Comparison of ENCODE assay signal across 28 cellular contexts in genomic region chr1:113190078-113190477, GRCh38.
"Had no signal": no experiment of that assay in that cellular context is flagged by ENCODE, and none has a peak within 500 bp of the region (broad histone marks: within the 10 kb centered on the region; RNA-seq: fewer than 3 reads in every experiment).

No MANE protein-coding gene starts in this region.

- H3K4me3 ChIP-seq: adrenal gland, body of pancreas, esophagus squamous epithelium had no signal

- H3K36me3 ChIP-seq: adrenal gland, esophagus squamous epithelium had no signal

- ATAC-seq: activated CD4-positive, alpha-beta T cell treated with anti-CD3 and anti-CD28 coated beads for 36 hours; activated CD8-positive, alpha-beta memory T cell treated with anti-CD3 and anti-CD28 coated beads, Interleukin-2, amount 10 ng/mL, durations not matched to agents 7 days and 5 days; activated CD8-positive, alpha-beta T cell treated with anti-CD3 and anti-CD28 coated beads, Interleukin-2, amount 10 ng/mL, durations not matched to agents 7 days and 5 days; activated naive CD8-positive, alpha-beta T cell treated with anti-CD3 and anti-CD28 coated beads, Interleukin-2, amount 50 U/mL, for 24 hours; body of pancreas had no signal

- H3K27me3 ChIP-seq: adrenal gland, body of pancreas, esophagus squamous epithelium had no signal

- H3K36me3 Mint-ChIP-seq: activated CD4-positive, alpha-beta memory T cell treated with anti-CD3 and anti-CD28 coated beads for 36 hours; activated CD8-positive, alpha-beta memory T cell treated with anti-CD3 and anti-CD28 coated beads, Interleukin-2, amount 10 ng/mL, durations not matched to agents 7 days and 5 days; activated naive CD8-positive, alpha-beta T cell treated with anti-CD3 and anti-CD28 coated beads for 36 hours had no signal

- H3K27ac Mint-ChIP-seq: activated CD4-positive, alpha-beta memory T cell treated with anti-CD3 and anti-CD28 coated beads for 36 hours; activated CD4-positive, alpha-beta T cell treated with anti-CD3 and anti-CD28 coated beads for 36 hours; activated CD4-positive, alpha-beta T cell treated with anti-CD3 and anti-CD28 coated beads, Interleukin-2, amount 10 ng/mL, durations not matched to agents 24 days and 14 days; activated CD8-positive, alpha-beta memory T cell treated with anti-CD3 and anti-CD28 coated beads, Interleukin-2, amount 10 ng/mL, durations not matched to agents 7 days and 5 days; activated CD8-positive, alpha-beta T cell treated with anti-CD3 and anti-CD28 coated beads, Interleukin-2, amount 10 ng/mL, durations not matched to agents 7 days and 5 days; activated naive CD4-positive, alpha-beta T cell treated with anti-CD3 and anti-CD28 coated beads for 36 hours; activated naive CD4-positive, alpha-beta T cell treated with anti-CD3 and anti-CD28 coated beads, Interleukin-2, amount 50 U/mL, for 24 hours; activated naive CD8-positive, alpha-beta T cell treated with anti-CD3 and anti-CD28 coated beads for 36 hours; activated naive CD8-positive, alpha-beta T cell treated with anti-CD3 and anti-CD28 coated beads, Interleukin-2, amount 50 U/mL, for 24 hours; activated T-helper 1 cell treated with anti-CD3 and anti-CD28 coated beads, Interleukin-12 subunit alpha, Interleukin-12 subunit beta, Interleukin-2, Interleukin-4 antibody, amounts not matched to agents 30 ng/mL and 10 ng/mL and 1 ng/mL, durations not matched to agents 14 hours and 24 hours and 36 hours; activated T-helper 2 cell treated with anti-CD3 and anti-CD28 coated beads, Interferon-gamma antibody, Interleukin-2, Interleukin-4, amounts not matched to agents 10 μg/mL and 5 μg/mL and 100 μg/mL, durations not matched to agents 14 hours and 24 hours and 36 hours; endodermal cell had no signal

- H3K4me3 Mint-ChIP-seq: activated CD4-positive, alpha-beta memory T cell treated with anti-CD3 and anti-CD28 coated beads for 36 hours; activated CD4-positive, alpha-beta T cell treated with anti-CD3 and anti-CD28 coated beads for 36 hours; activated CD4-positive, alpha-beta T cell treated with anti-CD3 and anti-CD28 coated beads, Interleukin-2, amount 10 ng/mL, durations not matched to agents 24 days and 14 days; activated CD8-positive, alpha-beta memory T cell treated with anti-CD3 and anti-CD28 coated beads, Interleukin-2, amount 10 ng/mL, durations not matched to agents 7 days and 5 days; activated CD8-positive, alpha-beta T cell treated with anti-CD3 and anti-CD28 coated beads, Interleukin-2, amount 10 ng/mL, durations not matched to agents 7 days and 5 days; activated naive CD4-positive, alpha-beta T cell treated with anti-CD3 and anti-CD28 coated beads for 36 hours; activated naive CD4-positive, alpha-beta T cell treated with anti-CD3 and anti-CD28 coated beads, Interleukin-2, amount 50 U/mL, for 24 hours; activated naive CD8-positive, alpha-beta T cell treated with anti-CD3 and anti-CD28 coated beads for 36 hours; activated naive CD8-positive, alpha-beta T cell treated with anti-CD3 and anti-CD28 coated beads, Interleukin-2, amount 50 U/mL, for 24 hours; activated T-helper 1 cell treated with anti-CD3 and anti-CD28 coated beads, Interleukin-12 subunit alpha, Interleukin-12 subunit beta, Interleukin-2, Interleukin-4 antibody, amounts not matched to agents 30 ng/mL and 10 ng/mL and 1 ng/mL, durations not matched to agents 14 hours and 24 hours and 36 hours; endodermal cell had no signal

- H3K27ac ChIP-seq: adrenal gland, body of pancreas had no signal

- H3K9me3 Mint-ChIP-seq: activated CD4-positive, alpha-beta memory T cell treated with anti-CD3 and anti-CD28 coated beads for 36 hours; activated naive CD8-positive, alpha-beta T cell treated with anti-CD3 and anti-CD28 coated beads for 36 hours had no signal

- H3K4me1 Mint-ChIP-seq: activated CD4-positive, alpha-beta T cell treated with anti-CD3 and anti-CD28 coated beads, Interleukin-2, amount 10 ng/mL, durations not matched to agents 24 days and 14 days; activated naive CD4-positive, alpha-beta T cell treated with anti-CD3 and anti-CD28 coated beads, Interleukin-2, amount 50 U/mL, for 24 hours; endodermal cell had no signal

- DNase-seq: activated CD4-positive, alpha-beta memory T cell treated with anti-CD3 and anti-CD28 coated beads for 36 hours; activated CD4-positive, alpha-beta T cell treated with anti-CD3 and anti-CD28 coated beads for 36 hours; activated CD4-positive, alpha-beta T cell treated with anti-CD3 and anti-CD28 coated beads, Interleukin-2, amount 10 ng/mL, durations not matched to agents 24 days and 14 days; activated CD4-positive, CD25-positive, alpha-beta regulatory T cell; activated CD4-positive, CD25-positive, alpha-beta regulatory T cell treated with anti-CD3 and anti-CD28 coated beads, Interleukin-2, amount 50 U/mL, for 72 hours; activated CD8-positive, alpha-beta memory T cell treated with anti-CD3 and anti-CD28 coated beads, Interleukin-2, amount 10 ng/mL, durations not matched to agents 7 days and 5 days; activated CD8-positive, alpha-beta memory T cell treated with anti-CD3 and anti-CD28 coated beads, Interleukin-2, amount 50 U/mL, for 4 hours; activated CD8-positive, alpha-beta T cell treated with anti-CD3 and anti-CD28 coated beads, Interleukin-2, amount 10 ng/mL, durations not matched to agents 7 days and 5 days; activated effector memory CD4-positive, alpha-beta T cell treated with anti-CD3 and anti-CD28 coated beads, Interleukin-2, amount 50 U/mL, for 16 hours; activated naive CD4-positive, alpha-beta T cell treated with anti-CD3 and anti-CD28 coated beads for 36 hours; activated naive CD8-positive, alpha-beta T cell treated with anti-CD3 and anti-CD28 coated beads for 36 hours; activated naive CD8-positive, alpha-beta T cell treated with anti-CD3 and anti-CD28 coated beads, Interleukin-2, amount 50 U/mL, for 24 hours; activated T-cell treated with anti-CD3 and anti-CD28 coated beads, Interleukin-2, amount 50 U/mL, for 1 hour; activated T-cell treated with anti-CD3 and anti-CD28 coated beads, Interleukin-2, amount 50 U/mL, for 48 hours; adrenal gland; amygdala; aorta; body of pancreas; effector memory CD4-positive, alpha-beta T cell; endodermal cell; erythroblast; esophagus squamous epithelium; foreskin melanocyte; T-helper 2 cell had no signal

- H3K9me3 ChIP-seq: adrenal gland, body of pancreas, esophagus squamous epithelium had no signal

- FAIRE-seq: colon had no signal

- H3K4me1 ChIP-seq: adrenal gland, body of pancreas had no signal
